In genomic region chr1:201539561-201540404, GRCh38 we compare ENCODE assay signal across 9 cellular contexts. TPM values are rescaled to one million over a fixed set of nuclear protein-coding genes. Genes with fewer than 3 reads are reported as not detected.
DNase-seq lines count a peak whose midpoint lies in the region; ATAC-seq and TF ChIP-seq lines count a peak whose summit lies in the region.
"Had no signal": no experiment of that assay in that cellular context is flagged by ENCODE, and none has a peak within 500 bp of the region (broad histone marks: within the 10 kb centered on the region; RNA-seq: fewer than 3 reads in every experiment).

No MANE protein-coding gene starts in this region.

- peak overlapping the region; percentile 18 for H3K4me3 Mint-ChIP-seq in T-helper 2 cell treated with Interferon-gamma antibody and Interleukin-4, amounts not matched to agents 5 μg/mL and 100 μg/mL, for 36 hours
- H3K4me3 Mint-ChIP-seq in brain, result peak overlapping the region; percentile 87 to 94 (median 92)

- no peaks in the 10 kb centered on the region for H3K36me3 Mint-ChIP-seq in T-helper 2 cell treated with Interferon-gamma antibody and Interleukin-4, amounts not matched to agents 5 μg/mL and 100 μg/mL, for 36 hours (ENCODE audit: low read depth)
- no peaks in the 10 kb centered on the region for H3K36me3 Mint-ChIP-seq in brain

- H3K27me3 ChIP-seq in iPS-20b (ENCODE audit: insufficient read depth, low read length), result peaks cover 74% of the 10 kb centered on the region

- peak overlapping the region; percentile 72 for H3K4me3 ChIP-seq in iPS-20b (ENCODE audit: low read length)
- H3K4me3 ChIP-seq in retinal pigment epithelial cell (ENCODE audit: low read length), result peak overlapping the region; percentile 78

- no peak overlapping the region for H3K27ac ChIP-seq in iPS-20b (ENCODE audit: low read length)

- no peak for ATAC-seq in HG02852 (IDR thresholded peaks at IDR 0.05; ENCODE audit: unreplicated experiment)
- ATAC-seq in HG03280 (IDR thresholded peaks at IDR 0.05; ENCODE audit: unreplicated experiment), result no peak

- no peaks in the 10 kb centered on the region for H3K9me3 ChIP-seq in iPS-20b (ENCODE audit: insufficient read depth, low read depth, low read length)

- peaks cover 80% of the 10 kb centered on the region for H3K27me3 Mint-ChIP-seq in T-helper 2 cell treated with Interferon-gamma antibody and Interleukin-4, amounts not matched to agents 5 μg/mL and 100 μg/mL, for 36 hours (ENCODE audit: low read depth)
- peaks cover 86% of the 10 kb centered on the region for H3K27me3 Mint-ChIP-seq in brain

- peak overlapping the region; percentile 33; the same call in 1 of the 2 replicates for H3K9ac ChIP-seq in iPS-20b (ENCODE audit: low read depth, low read length)

- TF ChIP-seq CTCF in brain (conservative IDR thresholded peaks at IDR 0.05), result no peak
- TF ChIP-seq CTCF in retinal pigment epithelial cell (conservative IDR thresholded peaks at IDR 0.05; ENCODE audit: low read depth, low read length), result no peak

- H3K4me1 Mint-ChIP-seq in T-helper 2 cell treated with Interferon-gamma antibody and Interleukin-4, amounts not matched to agents 5 μg/mL and 100 μg/mL, for 36 hours (ENCODE audit: low read depth), result peaks cover 11% of the 10 kb centered on the region
- peaks cover 74% of the 10 kb centered on the region for H3K4me1 Mint-ChIP-seq in brain

- H3K27ac Mint-ChIP-seq in T-helper 2 cell treated with Interferon-gamma antibody and Interleukin-4, amounts not matched to agents 5 μg/mL and 100 μg/mL, for 36 hours, result no peak overlapping the region
- H3K27ac Mint-ChIP-seq in brain, result peak overlapping the region; percentile 60 to 92 (median 85)

- no peak for DNase-seq in T-helper 2 cell treated with Interferon-gamma antibody and Interleukin-4, amounts not matched to agents 5 μg/mL and 100 μg/mL, for 36 hours (ENCODE audit: low spot score)
- DNase-seq in T-helper 2 cell (no peak), NCI-H69 (lab: John Stamatoyannopoulos, UW) (peak; percentile 96), retinal pigment epithelial cell (ENCODE audit: low read depth) (no peak)
- DNase-seq: CD4-positive, CD25-positive, alpha-beta regulatory T cell had no signal

- peaks cover 9% of the 10 kb centered on the region; the same call in 1 of the 2 replicates for H3K4me1 ChIP-seq in iPS-20b (ENCODE audit: insufficient read depth, low read length)

- H3K36me3 ChIP-seq in iPS-20b (ENCODE audit: insufficient read depth, low read depth, low read length), result no peaks in the 10 kb centered on the region

- no peaks in the 10 kb centered on the region for H3K9me3 Mint-ChIP-seq in T-helper 2 cell treated with Interferon-gamma antibody and Interleukin-4, amounts not matched to agents 5 μg/mL and 100 μg/mL, for 36 hours
- H3K9me3 Mint-ChIP-seq in brain, result peaks cover 0 to 6% (median 2%) of the 10 kb centered on the region in 5 experiments

RNA-seq across cellular contexts. Expression of gene NAV1, which starts 0.9 kb away (rescaled TPM):
- 55.4 TPM for polyA plus RNA-seq in brain (ENCODE audit: insufficient read depth, low read depth, low replicate concordance)

RNA-seq across cellular contexts. Expression of gene CSRP1, which starts 32.9 kb away (rescaled TPM):
- 599 TPM for polyA plus RNA-seq in brain (ENCODE audit: insufficient read depth, low read depth, low replicate concordance)
